ENCODE assay signal across 7 cellular contexts in the genomic region with DNA sequence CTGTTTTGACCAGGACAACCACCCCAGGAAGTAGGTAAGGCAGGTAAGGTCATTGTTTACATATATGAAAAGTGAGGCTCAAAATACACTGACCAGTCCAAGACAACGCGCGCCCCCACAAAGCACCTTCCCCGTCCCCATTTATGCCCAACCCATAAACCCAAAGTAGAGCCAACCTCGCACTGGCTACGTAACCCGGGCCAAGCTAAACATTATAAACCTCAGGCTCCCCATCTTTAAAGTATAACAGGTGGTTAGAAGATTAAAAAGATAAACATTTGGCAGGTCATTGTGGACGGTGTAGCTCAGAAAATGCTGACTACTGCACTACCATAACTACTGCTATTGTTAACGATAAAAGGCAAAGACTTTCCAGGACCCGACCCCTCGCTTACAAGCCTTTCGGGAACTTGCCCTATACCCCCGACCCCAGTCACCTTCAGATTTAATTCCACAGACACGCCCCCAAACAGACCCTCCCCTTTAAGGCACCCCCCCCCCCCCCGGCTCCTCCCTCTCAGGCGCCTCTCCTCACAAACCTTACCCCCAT. TPM values are rescaled to one million over a fixed set of nuclear protein-coding genes. Genes with fewer than 3 reads are reported as not detected.
DNase-seq lines count a peak whose midpoint lies in the region; ATAC-seq and TF ChIP-seq lines count a peak whose summit lies in the region.

No MANE protein-coding gene starts in this region.

- H3K36me3 ChIP-seq in NT2/D1 (ENCODE audit: insufficient read depth, insufficient read length, low read length) (peaks cover 3% of the 10 kb centered on the region), colonic mucosa (no peaks in the 10 kb centered on the region), vagina (peaks cover 0 to 4% of the 10 kb centered on the region in 2 donors)

- peaks cover 43% of the 10 kb centered on the region for H3K4me1 Mint-ChIP-seq in mesothelial cell of epicardium

- no peaks in the 10 kb centered on the region for H3K4me1 ChIP-seq in NT2/D1 (ENCODE audit: insufficient read depth, insufficient read length)
- no peaks in the 10 kb centered on the region for H3K4me1 ChIP-seq in colonic mucosa
- H3K4me1 ChIP-seq in vagina: peaks cover 30% of the 10 kb centered on the region

- peak overlapping the region; percentile 97 for H3K27ac Mint-ChIP-seq in mesothelial cell of epicardium

- peak overlapping the region; percentile 71 for H3K4me3 ChIP-seq in NT2/D1 (ENCODE audit: insufficient read length, low read depth)
- H3K4me3 ChIP-seq in colonic mucosa: peak overlapping the region; percentile 76
- peak overlapping the region; percentile 68 to 75 for H3K4me3 ChIP-seq in vagina

- ATAC-seq in GM18907 (IDR thresholded peaks at IDR 0.05; ENCODE audit: unreplicated experiment): peak; percentile 1

- peaks cover 1% of the 10 kb centered on the region for H3K36me3 Mint-ChIP-seq in mesothelial cell of epicardium

- no peak for TF ChIP-seq POLR2A in vagina (IDR thresholded peaks at IDR 0.05)

- no peak for DNase-seq in NT2/D1 (ENCODE audit: low read depth, low spot score)
- peak; percentile 41 for DNase-seq in colonic mucosa
- no peak for DNase-seq in mesothelial cell of epicardium (ENCODE audit: low spot score in 2 of 2, unreplicated experiment in 2 of 2)
- no peak for DNase-seq in vagina (ENCODE audit: extremely low spot score in 2 of 2)
- DNase-seq in SK-N-DZ (ENCODE audit: low spot score): no peak
- no peak for DNase-seq in activated CD8-positive, alpha-beta memory T cell treated with anti-CD3 and anti-CD28 coated beads, Interleukin-2, amount 50 U/mL, for 4 hours

- peak overlapping the region; percentile 97 for H3K4me3 Mint-ChIP-seq in mesothelial cell of epicardium

- no peak for TF ChIP-seq CTCF in colonic mucosa (IDR thresholded peaks at IDR 0.05)
- no peak for TF ChIP-seq CTCF in mesothelial cell of epicardium (IDR thresholded peaks at IDR 0.05; ENCODE audit: unreplicated experiment)
- TF ChIP-seq CTCF in vagina (IDR thresholded peaks at IDR 0.05): no peak

- no peaks in the 10 kb centered on the region for H3K27me3 ChIP-seq in NT2/D1 (ENCODE audit: insufficient read depth, insufficient read length)
- H3K27me3 ChIP-seq in colonic mucosa: no peaks in the 10 kb centered on the region
- H3K27me3 ChIP-seq in vagina: no peaks in the 10 kb centered on the region

- intact Hi-C loops in colonic mucosa (cut with DNase I) (no loop called here), vagina (cut with DNase I) (loop anchor here (2.0 kb wide), 1 partner anchor 39 kb away; no protein-coding TSS in a partner anchor)

- H3K27ac ChIP-seq in colonic mucosa (peak overlapping the region; percentile 88), vagina (peak overlapping the region; percentile 91)

- H3K9ac ChIP-seq in NT2/D1 (ENCODE audit: insufficient read length, low read depth) (peak overlapping the region; percentile 89), colonic mucosa (ENCODE audit: low read depth in 2 of 2, low read length in 2 of 2) (peak overlapping the region; percentile 51 to 92)

- H3K27me3 Mint-ChIP-seq in mesothelial cell of epicardium (ENCODE audit: low read depth): no peaks in the 10 kb centered on the region

- no peaks in the 10 kb centered on the region for H3K9me3 ChIP-seq in NT2/D1 (ENCODE audit: insufficient read depth, low read length)
- no peaks in the 10 kb centered on the region for H3K9me3 ChIP-seq in colonic mucosa
- H3K9me3 ChIP-seq in vagina: no peaks in the 10 kb centered on the region

- H3K9me3 Mint-ChIP-seq in mesothelial cell of epicardium: no peaks in the 10 kb centered on the region

RNA-seq across cellular contexts. Expression of a gene that starts 0.5 kb away (rescaled TPM):
- total RNA-seq in colonic mucosa (100 to 1,000 TPM; 154 to 158 TPM), mesothelial cell of epicardium (317 to 334 TPM (median 327 TPM) in 3 replicates), vagina (314 TPM)
- polyA plus RNA-seq in SK-N-DZ (2014; cell fraction: cytosol; rRNA removed): 179 and 200 TPM in 2 replicates
- 399 and 537 TPM in 2 replicates for polyA plus RNA-seq in SK-N-DZ (2014; cell fraction: nucleus; rRNA removed)

RNA-seq across cellular contexts. Expression of a gene that starts 0.8 kb away (rescaled TPM):
- total RNA-seq in colonic mucosa: 10 to 100 TPM in 1 of 2 donors, 1 to 10 TPM in 1; 6.2 to 10.9 TPM
- 3.0 to 5.2 TPM (median 4.3 TPM) in 3 replicates for total RNA-seq in mesothelial cell of epicardium
- total RNA-seq in vagina: 5.6 TPM
- 15.5 and 17.4 TPM in 2 replicates for polyA plus RNA-seq in SK-N-DZ (2014; cell fraction: cytosol; rRNA removed)
- 11.1 and 12.0 TPM in 2 replicates for polyA plus RNA-seq in SK-N-DZ (2014; cell fraction: nucleus; rRNA removed)

RNA-seq across cellular contexts. Expression of a gene that starts 23.2 kb away (rescaled TPM):
- total RNA-seq in colonic mucosa (10 to 100 TPM; 84.9 to 93.4 TPM), mesothelial cell of epicardium (69.1 to 76.5 TPM (median 74.2 TPM) in 3 replicates), vagina (87.4 TPM)
- 76.1 and 80.5 TPM in 2 replicates for polyA plus RNA-seq in SK-N-DZ (2014; cell fraction: cytosol; rRNA removed)
- 28.6 and 49.4 TPM in 2 replicates for polyA plus RNA-seq in SK-N-DZ (2014; cell fraction: nucleus; rRNA removed)

RNA-seq across cellular contexts. Expression of a gene that starts 25.9 kb away (rescaled TPM):
- total RNA-seq in colonic mucosa (not detected), mesothelial cell of epicardium (not detected in 3 replicates), vagina (not detected)
- 0.18 TPM in 1 of 2 replicates, not detected in the other for polyA plus RNA-seq in SK-N-DZ (2014; cell fraction: cytosol; rRNA removed)
- 0.47 TPM in 1 of 2 replicates, not detected in the other for polyA plus RNA-seq in SK-N-DZ (2014; cell fraction: nucleus; rRNA removed)

RNA-seq across cellular contexts. Expression of a gene that starts 32.6 kb away (rescaled TPM):
- total RNA-seq in colonic mucosa: 10 to 100 TPM; 45.1 to 70.1 TPM
- 39.3 to 39.5 TPM (median 39.4 TPM) in 3 replicates for total RNA-seq in mesothelial cell of epicardium
- 19.9 TPM for total RNA-seq in vagina
- polyA plus RNA-seq in SK-N-DZ (2014; cell fraction: cytosol; rRNA removed): 67.5 and 75.5 TPM in 2 replicates
- 33.2 and 41.3 TPM in 2 replicates for polyA plus RNA-seq in SK-N-DZ (2014; cell fraction: nucleus; rRNA removed)
